Comparison of ENCODE assay signal across 17 cellular contexts in the genomic region with DNA sequence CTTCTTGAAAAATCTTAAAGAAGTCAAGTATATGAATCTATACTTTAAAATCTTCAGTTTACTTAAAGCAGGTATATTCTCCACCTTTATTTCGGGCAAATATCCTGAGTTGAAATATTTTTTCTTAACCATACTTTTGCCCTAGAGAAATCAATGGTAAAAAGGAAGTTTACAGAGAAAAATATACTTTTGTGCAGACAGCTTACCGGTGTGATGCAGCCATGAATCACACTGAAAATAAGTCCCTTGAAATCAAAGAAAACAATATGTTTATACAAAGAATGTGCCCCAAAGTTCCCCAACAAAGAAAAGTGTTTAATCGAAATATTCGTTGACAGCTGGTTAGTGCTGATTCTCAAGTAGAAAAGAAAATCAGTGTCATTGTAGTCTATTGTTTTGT.
DNase-seq lines count a peak whose midpoint lies in the region; ATAC-seq, FAIRE-seq and TF ChIP-seq lines count a peak whose summit lies in the region.
"Had no signal": no experiment of that assay in that cellular context is flagged by ENCODE, and none has a peak within 500 bp of the region (broad histone marks: within the 10 kb centered on the region; RNA-seq: fewer than 3 reads in every experiment).

No MANE protein-coding gene starts in this region.

- intact Hi-C loops in endothelial cell of umbilical vein (cut with micrococcal nuclease) (no loop called here), lower leg skin (cut with DNase I; ENCODE audit: low total_unique reads) (no loop called here)

- WGBS in lower leg skin, 2 donors, result 89 to 92% methylated on average over 4 of the region's 4 CpGs

- DNase-seq in NCI-H1436 (lab: John Stamatoyannopoulos, UW) (peak; percentile 21), NCI-H1436 treated with DMSO at 0.1 percent for 48 hours (lab: John Stamatoyannopoulos, UW) (no peak), M059J (ENCODE audit: low read depth) (peak; percentile 8), endothelial cell of umbilical vein (ENCODE audit: low read depth, low spot score) (peak; percentile 7), pons (ENCODE audit: low spot score) (peak; percentile 41), MV-4-11 (lab: John Stamatoyannopoulos, UW) (no peak), lower leg skin (ENCODE audit: low spot score in 2 of 2) (no peak)
- DNase-seq: AML-193; Caco-2; CD8-positive, alpha-beta memory T cell; GF-D8; HFFc6 had no signal

- POLR2A ChIA-PET in endothelial cell of umbilical vein (lab: Charles Lee), result no interaction called here

- no peak overlapping the region for H3K4me2 ChIP-seq in endothelial cell of umbilical vein (ENCODE audit: insufficient read depth, low read length)
- H3K4me2 ChIP-seq: BLaER1 had no signal

- H4K20me1 ChIP-seq in endothelial cell of umbilical vein (replicated peaks; ENCODE audit: control insufficient read depth, extremely low read depth, insufficient read depth, low read length), result no peaks in the 10 kb centered on the region
- H4K20me1 ChIP-seq: BLaER1 had no signal

- CTCF ChIA-PET in endothelial cell of umbilical vein (lab: Charles Lee), result interaction anchor here (0.8 to 6.8 kb wide), 3 partner anchors 19 to 239 kb away, joined by 3 to 88 read pairs (median 3); no protein-coding TSS in a partner anchor

- no peaks in the 10 kb centered on the region for H3K27me3 ChIP-seq in endothelial cell of umbilical vein (ENCODE audit: control insufficient read depth in 2 of 2, insufficient read depth in 2 of 2, low read length in 2 of 2)
- H3K27me3 ChIP-seq: BLaER1 had no signal

- H3K9ac ChIP-seq in endothelial cell of umbilical vein (replicated peaks; ENCODE audit: extremely low read depth, insufficient read depth, low read length), result no peak overlapping the region
- H3K9ac ChIP-seq: BLaER1 had no signal

- FAIRE-seq in endothelial cell of umbilical vein (lab: Jason Lieb, UNC), result no peak

- no peak overlapping the region for H3K27ac ChIP-seq in endothelial cell of umbilical vein (ENCODE audit: insufficient read depth, low read depth, low read length)
- H3K27ac ChIP-seq: 22Rv1, BLaER1, HL-60 had no signal

- no peaks in the 10 kb centered on the region for H3K9me1 ChIP-seq in endothelial cell of umbilical vein (replicated peaks; ENCODE audit: control insufficient read depth, extremely low read depth, insufficient read depth, low read length)

- H3K36me3 ChIP-seq in endothelial cell of umbilical vein (ENCODE audit: control insufficient read depth in 2 of 2, extremely low read depth in 1 of 2, insufficient read depth in 2 of 2, low read length in 2 of 2), result no peaks in the 10 kb centered on the region
- H3K36me3 ChIP-seq: BLaER1, HAP-1 had no signal

- TF ChIP-seq CTCF in endothelial cell of umbilical vein (IDR thresholded peaks at IDR 0.05; ENCODE audit: extremely low read depth in 1 of 2, insufficient read depth in 1 of 2, low read depth in 1 of 2, low read length in 2 of 2), result no peak
- no peak for TF ChIP-seq CTCF in lower leg skin (IDR thresholded peaks at IDR 0.05)

- no peak overlapping the region for H2AFZ ChIP-seq in endothelial cell of umbilical vein (ENCODE audit: low read depth, low read length)

- no peak for ATAC-seq in HG03196 (IDR thresholded peaks at IDR 0.05; ENCODE audit: unreplicated experiment)

- H3K4me1 ChIP-seq in endothelial cell of umbilical vein (ENCODE audit: control insufficient read depth, extremely low read depth, insufficient read depth, low read length), result peaks cover 12% of the 10 kb centered on the region
- H3K4me1 ChIP-seq: Caco-2 had no signal

- no TSS peak for BruUV-seq in endothelial cell of umbilical vein (replicated peaks; lab: Mats Ljungman, UMichigan)

- dilution Hi-C loops in endothelial cell of umbilical vein (cut with MboI; ENCODE audit: extremely low pct_ligation_motif_present, low sequenced_read_pairs), result no loop called here

- no peaks in the 10 kb centered on the region for H3K9me3 ChIP-seq in endothelial cell of umbilical vein (replicated peaks; ENCODE audit: control insufficient read depth, insufficient read depth, low read length)
- H3K9me3 ChIP-seq: BLaER1, Caco-2, HAP-1 had no signal

- no peaks in the 10 kb centered on the region for H3K79me2 ChIP-seq in endothelial cell of umbilical vein (ENCODE audit: control insufficient read depth, insufficient read depth, low read length)

- no peak overlapping the region for H3K4me3 ChIP-seq in endothelial cell of umbilical vein (replicated peaks in 1 of 3; ENCODE audit: insufficient read depth in 1 of 3, low read depth in 1 of 3, low read length in 3 of 3)
- H3K4me3 ChIP-seq in lower leg skin (ENCODE audit: low read depth, poor library complexity, severe bottlenecking), result no peak overlapping the region
- H3K4me3 ChIP-seq: BLaER1, HAP-1 had no signal

- TF ChIP-seq POLR2A in endothelial cell of umbilical vein (IDR thresholded peaks at IDR 0.05; ENCODE audit: low read depth, low read length) (no peak), lower leg skin (IDR thresholded peaks at IDR 0.05) (no peak)

TF ChIP-seq in endothelial cell of umbilical vein, 7 proteins besides CTCF, POLR2A, EP300 and RAD21:
- no peak for TF ChIP-seq GATA2 (IDR thresholded peaks at IDR 0.05; ENCODE audit: insufficient read depth, insufficient read length, low read depth, low read length)
- peak; percentile 54 for TF ChIP-seq FOS (IDR thresholded peaks at IDR 0.05; ENCODE audit: borderline replicate concordance, insufficient read depth, low read length)

Comparison
In these comparisons a context has a peak if more than half of its experiments do, and no peak if none do; other contexts are left out.
1. DNase-seq: peak in NCI-H1436 (single experiment), M059J (single experiment), endothelial cell of umbilical vein (single experiment) and pons (single experiment); none in NCI-H1436 treated with DMSO at 0.1 percent for 48 hours (single experiment), MV-4-11 (single experiment) and lower leg skin (0 of 2).